In the genomic region with DNA sequence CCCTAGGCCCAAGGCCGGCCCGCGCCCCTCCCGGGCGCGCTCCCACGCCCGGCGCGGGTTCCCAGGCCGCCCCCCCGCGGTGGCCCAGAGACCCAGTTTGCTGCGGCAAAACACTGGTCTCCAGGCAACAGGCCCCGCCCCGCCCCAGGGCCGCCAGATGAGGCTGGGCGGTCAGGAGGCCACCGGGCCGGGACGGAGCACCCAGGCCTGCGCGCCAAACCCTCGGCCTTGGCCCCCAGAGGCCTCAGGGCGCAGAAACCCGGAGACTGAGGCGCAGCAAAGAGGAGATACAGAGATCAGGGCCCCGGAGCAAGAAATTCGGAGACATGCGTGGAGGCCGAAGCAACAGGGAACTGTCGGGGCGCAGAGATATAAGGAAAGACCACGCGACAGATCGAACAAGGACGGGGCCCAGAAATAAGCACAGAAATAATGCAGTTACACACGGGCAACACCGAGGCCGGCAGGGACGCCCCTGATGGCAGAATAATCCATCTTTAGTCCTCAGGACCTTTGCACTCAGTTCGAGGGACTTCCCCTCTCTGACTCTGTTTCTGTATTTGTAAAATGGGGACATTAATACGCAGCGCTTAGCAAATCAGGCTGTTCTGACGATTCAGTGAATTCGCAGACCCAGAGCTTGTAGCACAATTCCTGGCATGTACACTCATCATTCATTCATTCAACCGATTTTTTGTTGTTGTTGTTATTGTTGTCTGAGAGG, we compare ENCODE assay signal across 8 cellular contexts. TPM values are rescaled to one million over a fixed set of nuclear protein-coding genes. Genes with fewer than 3 reads are reported as not detected.
DNase-seq lines count a peak whose midpoint lies in the region; ATAC-seq lines count a peak whose summit lies in the region.

No MANE protein-coding gene starts in this region.

- peak overlapping the region; percentile 70 for H3K9ac ChIP-seq in ES-I3 (ENCODE audit: low read depth, low read length)

- H3K36me3 Mint-ChIP-seq in effector memory CD8-positive, alpha-beta T cell (ENCODE audit: insufficient read depth) = peaks cover 39% of the 10 kb centered on the region

- H3K27me3 Mint-ChIP-seq in effector memory CD8-positive, alpha-beta T cell = no peaks in the 10 kb centered on the region

- peak overlapping the region; percentile 92 to 95 for H3K4me3 Mint-ChIP-seq in effector memory CD8-positive, alpha-beta T cell

- no peaks in the 10 kb centered on the region for H3K36me3 ChIP-seq in ES-I3 (ENCODE audit: insufficient read depth, low read length)

- no peaks in the 10 kb centered on the region for H3K9me3 Mint-ChIP-seq in effector memory CD8-positive, alpha-beta T cell

- ATAC-seq in HG02588 (IDR thresholded peaks at IDR 0.05; ENCODE audit: unreplicated experiment) (peak; percentile 40), GM19351 (IDR thresholded peaks at IDR 0.05; ENCODE audit: unreplicated experiment) (no peak)
- ATAC-seq in effector memory CD8-positive, alpha-beta T cell (replicated peaks) = peak; percentile 58

- H3K4me1 ChIP-seq in ES-I3 (ENCODE audit: insufficient read depth, low read length) = peaks cover 10% of the 10 kb centered on the region; the same call in 1 of the 2 replicates

- no peaks in the 10 kb centered on the region for H3K9me3 ChIP-seq in ES-I3 (ENCODE audit: control insufficient read depth, insufficient read depth, low read length)

- peak overlapping the region; percentile 97 to 98 for H3K27ac Mint-ChIP-seq in effector memory CD8-positive, alpha-beta T cell

- DNase-seq in NCI-H774 (lab: John Stamatoyannopoulos, UW) (peak; percentile 71), lung microvascular endothelial cell (ENCODE audit: low read depth in 2 of 2) (peak; percentile 90 to 95)
- peak; percentile 52 to 72 for DNase-seq in activated CD8-positive, alpha-beta memory T cell treated with anti-CD3 and anti-CD28 coated beads for 1 hour (ENCODE audit: extremely low read depth in 1 of 2, low read depth in 1 of 2)
- DNase-seq in effector memory CD8-positive, alpha-beta T cell = peak; percentile 81 to 89 (median 89)
- peak; percentile 54 for DNase-seq in stimulated activated CD8-positive, alpha-beta memory T cell treated with anti-CD3 and anti-CD28 coated beads, Interleukin-15, amount 100 ng/mL, for 24 hours (ENCODE audit: low read depth)

- peaks cover 57 to 68% of the 10 kb centered on the region in 2 donors for H3K4me1 Mint-ChIP-seq in effector memory CD8-positive, alpha-beta T cell (ENCODE audit: low read depth in 2 of 2)

RNA-seq across cellular contexts. Expression of a gene that starts 20.8 kb away (rescaled TPM):
- total RNA-seq in lung microvascular endothelial cell = 49.0 and 51.2 TPM in 2 replicates

RNA-seq across cellular contexts. Expression of a gene that starts 23.3 kb away (rescaled TPM):
- 0.65 and 23.4 TPM in 2 replicates for total RNA-seq in lung microvascular endothelial cell

RNA-seq across cellular contexts. Expression of a gene that starts 38.0 kb away (rescaled TPM):
- 4.6 and 11.3 TPM in 2 replicates for total RNA-seq in lung microvascular endothelial cell

RNA-seq across cellular contexts. Expression of a gene that starts 39.6 kb away (rescaled TPM):
- total RNA-seq in lung microvascular endothelial cell = 6.1 and 17.5 TPM in 2 replicates

RNA-seq across cellular contexts. Expression of a gene that starts 52.4 kb away (rescaled TPM):
- total RNA-seq in lung microvascular endothelial cell = 5.0 and 5.6 TPM in 2 replicates
